10 cellular contexts compared by ENCODE assay signal in the genomic region with DNA sequence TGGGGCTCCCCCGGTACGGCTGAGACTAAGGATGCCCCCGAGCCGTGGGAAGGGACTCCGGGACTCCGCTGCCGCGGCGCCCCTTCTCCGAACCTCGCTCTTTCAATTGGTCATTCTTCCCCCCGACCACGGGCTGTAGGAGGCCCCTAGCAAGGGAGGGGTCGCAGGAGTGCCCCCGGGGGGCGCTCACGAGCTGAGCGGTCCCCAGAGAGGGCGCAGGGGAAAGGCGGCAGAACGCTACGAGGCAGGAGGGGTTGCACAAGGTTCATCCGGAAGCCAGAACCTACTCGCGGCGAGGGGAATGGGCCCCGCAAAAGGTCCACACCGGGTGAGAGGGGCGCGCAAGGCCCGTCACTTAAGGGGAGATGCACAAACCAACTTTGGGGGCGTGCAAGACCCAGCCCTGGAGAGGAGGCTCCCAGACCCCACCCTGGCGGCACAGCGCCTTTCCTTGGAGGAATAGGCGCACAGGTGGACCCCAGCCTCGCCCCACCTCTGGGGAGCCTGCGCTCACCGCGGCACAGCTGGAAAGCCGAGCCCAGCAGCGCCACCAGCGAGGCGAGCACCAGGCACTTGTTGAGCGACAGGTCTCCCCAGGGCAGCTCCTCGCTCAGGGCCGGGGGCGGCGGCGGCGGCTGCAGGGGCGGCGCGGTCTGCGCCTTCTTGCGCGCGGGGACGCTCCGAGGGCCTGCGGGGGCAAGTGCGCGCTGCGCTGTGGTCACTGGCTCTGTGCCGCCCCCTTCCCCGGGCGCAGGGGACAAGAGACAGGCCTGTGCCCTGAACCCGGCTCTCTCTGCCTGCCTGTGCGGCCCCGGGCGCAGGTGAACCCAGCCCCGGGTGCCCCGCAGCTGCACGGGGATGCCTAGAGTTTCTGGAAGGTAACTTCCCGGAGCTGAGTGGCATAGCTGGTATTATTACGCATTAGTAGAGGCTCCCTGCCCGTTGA. TPM values are rescaled to one million over a fixed set of nuclear protein-coding genes. Genes with fewer than 3 reads are reported as not detected.
A peak's percentile ranks its signal among the peaks of the same experiment; 100 is the strongest.
DNase-seq lines count a peak whose midpoint lies in the region; ATAC-seq and TF ChIP-seq lines count a peak whose summit lies in the region.
"Had no signal": no experiment of that assay in that cellular context is flagged by ENCODE, and none has a peak within 500 bp of the region (broad histone marks: within the 10 kb centered on the region; RNA-seq: fewer than 3 reads in every experiment).

No MANE protein-coding gene starts in this region.

- H3K27me3 Mint-ChIP-seq in chondrocyte (ENCODE audit: low read depth) = no peaks in the 10 kb centered on the region

- H3K4me3 Mint-ChIP-seq in chondrocyte (ENCODE audit: unreplicated experiment) = no peak overlapping the region

- WGBS in psoas muscle, 3 donors = 42 to 45% (median 43%) methylated on average over 61 to 76 of the region's 76 CpGs

- peaks cover 3% of the 10 kb centered on the region for H3K4me1 Mint-ChIP-seq in chondrocyte (ENCODE audit: low read depth)

- no peak for TF ChIP-seq POLR2A in Peyer's patch (IDR thresholded peaks at IDR 0.05)

- peak overlapping the region; percentile 18 to 52 (median 30) for H3K4me3 ChIP-seq in Peyer's patch
- H3K4me3 ChIP-seq in psoas muscle = peak overlapping the region; percentile 72

- H3K36me3 ChIP-seq in Peyer's patch = peaks cover 0 to 5% (median 0%) of the 10 kb centered on the region in 3 donors
- H3K36me3 ChIP-seq in psoas muscle (ENCODE audit: insufficient read depth in 1 of 2, low read depth in 1 of 2) = peaks cover 0 to 28% of the 10 kb centered on the region in 2 donors

- H3K4me1 ChIP-seq in Peyer's patch (peaks cover 0 to 45% (median 33%) of the 10 kb centered on the region in 4 donors), psoas muscle (peaks cover 30% of the 10 kb centered on the region)

- H3K27ac ChIP-seq in Peyer's patch = peak overlapping the region in 1 of 4 donors; percentile 55
- peak overlapping the region; percentile 100 for H3K27ac ChIP-seq in psoas muscle

- ATAC-seq in psoas muscle = peak in 1 of 4 donors; percentile 1

- intact Hi-C loops in psoas muscle (cut with DNase I) = loop anchor here in 1 of 2 donors (2.0 kb wide), 1 partner anchor 13 kb away; no protein-coding TSS in a partner anchor

- DNase-seq in Peyer's patch (peak in 1 of 3 donors; percentile 63), chondrocyte (ENCODE audit: low spot score) (no peak), psoas muscle (no peak), T1000 (lab: John Stamatoyannopoulos, UW) (no peak), COLO668 (lab: John Stamatoyannopoulos, UW; ENCODE audit: unreplicated experiment) (no peak), NCI-H446 treated with DMSO at 0.1 percent for 48 hours (lab: John Stamatoyannopoulos, UW) (no peak), hypothalamus (lab: John Stamatoyannopoulos, UW) (no peak)

- no peaks in the 10 kb centered on the region for H3K9me3 Mint-ChIP-seq in chondrocyte (ENCODE audit: low read depth)

- peak; percentile 44; the same call in 1 of the 2 replicates for TF ChIP-seq CTCF in GM12874 (IDR thresholded peaks at IDR 0.05; ENCODE audit: insufficient read depth, low read depth, low read length)
- TF ChIP-seq CTCF in Peyer's patch (IDR thresholded peaks at IDR 0.05) = peak in 3 of 6 experiments; percentile 10 to 32 (median 17)
- TF ChIP-seq CTCF in chondrocyte (IDR thresholded peaks at IDR 0.05) = peak; percentile 39
- TF ChIP-seq CTCF in psoas muscle (IDR thresholded peaks at IDR 0.05) = no peak

- H3K36me3 Mint-ChIP-seq in chondrocyte (ENCODE audit: low read depth) = no peaks in the 10 kb centered on the region

- H3K27ac Mint-ChIP-seq in chondrocyte (ENCODE audit: unreplicated experiment) = no peak overlapping the region

- no peaks in the 10 kb centered on the region for H3K9me3 ChIP-seq in Peyer's patch
- no peaks in the 10 kb centered on the region for H3K9me3 ChIP-seq in psoas muscle

- peaks cover 0 to 43% of the 10 kb centered on the region in 2 donors for H3K27me3 ChIP-seq in Peyer's patch
- peaks cover 0 to 13% (median 0%) of the 10 kb centered on the region in 3 donors for H3K27me3 ChIP-seq in psoas muscle (ENCODE audit: insufficient read depth in 3 of 3, low read length in 2 of 3)

RNA-seq across cellular contexts. Expression of gene JSRP1, which starts 2.8 kb away (rescaled TPM):
- not detected for total RNA-seq in Peyer's patch
- total RNA-seq in chondrocyte = 0.42 to 0.51 TPM in 2 of 3 replicates, not detected in the other
- 100 to 1,000 TPM; 107 to 191 (median 162) TPM for total RNA-seq in psoas muscle
- 100 to 1,000 TPM; 110 to 271 (median 130) TPM for polyA plus RNA-seq in psoas muscle
- total RNA-seq: bronchial epithelial cell, HT1080 had no signal

RNA-seq across cellular contexts. Expression of gene AMH, which starts 4.3 kb away (rescaled TPM):
- 1 to 10 TPM in 2 of 4 donors, under 1 TPM in 1, not detected in 1; 0.95 to 4.7 (median 1.6) TPM for total RNA-seq in Peyer's patch
- total RNA-seq in chondrocyte = 10.2 to 18.8 TPM (median 10.8 TPM) in 3 replicates
- 1 to 10 TPM; 1.9 to 3.6 (median 2.7) TPM for total RNA-seq in psoas muscle
- polyA plus RNA-seq in psoas muscle = 1 to 10 TPM in 1 of 3 donors, under 1 TPM in 2; 0.38 to 2.4 (median 0.53) TPM

RNA-seq across cellular contexts. Expression of gene SF3A2, which starts 16.8 kb away (rescaled TPM):
- total RNA-seq in Peyer's patch = 100 to 1,000 TPM in 1 of 4 donors, 10 to 100 TPM in 3; 38.7 to 133 (median 72.3) TPM
- 71.2 to 81.5 TPM (median 74.9 TPM) in 3 replicates for total RNA-seq in chondrocyte
- total RNA-seq in psoas muscle = 10 to 100 TPM; 31.1 to 46.8 (median 40.2) TPM
- polyA plus RNA-seq in psoas muscle = 10 to 100 TPM; 25.9 to 33.6 (median 28.9) TPM

RNA-seq across cellular contexts. Expression of gene PLEKHJ1, which starts 17.2 kb away (rescaled TPM):
- total RNA-seq in Peyer's patch (100 to 1,000 TPM; 156 to 298 (median 227) TPM), chondrocyte (36.6 to 45.4 TPM (median 42.4 TPM) in 3 replicates), psoas muscle (10 to 100 TPM; 54.9 to 65.5 (median 60.0) TPM)
- 100 to 1,000 TPM in 1 of 3 donors, 10 to 100 TPM in 2; 80.6 to 146 (median 95.3) TPM for polyA plus RNA-seq in psoas muscle

RNA-seq across cellular contexts. Expression of gene PEAK3, which starts 28.6 kb away (rescaled TPM):
- total RNA-seq in Peyer's patch (1 to 10 TPM; 1.2 to 5.8 (median 2.6) TPM), chondrocyte (0.31 to 0.50 TPM (median 0.38 TPM) in 3 replicates), psoas muscle (under 1 TPM; 0.12 to 0.20 (median 0.14) TPM)
- under 1 TPM in 2 of 3 donors, not detected in 1; 0.01 to 0.08 TPM for polyA plus RNA-seq in psoas muscle
- total RNA-seq: bronchial epithelial cell had no signal

Comparison
In these comparisons a context has a peak if more than half of its experiments do, and no peak if none do; other contexts are left out.
1. RNA of gene JSRP1, which starts 2.8 kb away (total RNA-seq): 107 to 191 TPM in psoas muscle; 0.42 to 0.51 TPM in chondrocyte and not detected in Peyer's patch; every median in the first group is over 10 times any median in the second.